Comparison of ENCODE assay signal across 10 cellular contexts in the genomic region with DNA sequence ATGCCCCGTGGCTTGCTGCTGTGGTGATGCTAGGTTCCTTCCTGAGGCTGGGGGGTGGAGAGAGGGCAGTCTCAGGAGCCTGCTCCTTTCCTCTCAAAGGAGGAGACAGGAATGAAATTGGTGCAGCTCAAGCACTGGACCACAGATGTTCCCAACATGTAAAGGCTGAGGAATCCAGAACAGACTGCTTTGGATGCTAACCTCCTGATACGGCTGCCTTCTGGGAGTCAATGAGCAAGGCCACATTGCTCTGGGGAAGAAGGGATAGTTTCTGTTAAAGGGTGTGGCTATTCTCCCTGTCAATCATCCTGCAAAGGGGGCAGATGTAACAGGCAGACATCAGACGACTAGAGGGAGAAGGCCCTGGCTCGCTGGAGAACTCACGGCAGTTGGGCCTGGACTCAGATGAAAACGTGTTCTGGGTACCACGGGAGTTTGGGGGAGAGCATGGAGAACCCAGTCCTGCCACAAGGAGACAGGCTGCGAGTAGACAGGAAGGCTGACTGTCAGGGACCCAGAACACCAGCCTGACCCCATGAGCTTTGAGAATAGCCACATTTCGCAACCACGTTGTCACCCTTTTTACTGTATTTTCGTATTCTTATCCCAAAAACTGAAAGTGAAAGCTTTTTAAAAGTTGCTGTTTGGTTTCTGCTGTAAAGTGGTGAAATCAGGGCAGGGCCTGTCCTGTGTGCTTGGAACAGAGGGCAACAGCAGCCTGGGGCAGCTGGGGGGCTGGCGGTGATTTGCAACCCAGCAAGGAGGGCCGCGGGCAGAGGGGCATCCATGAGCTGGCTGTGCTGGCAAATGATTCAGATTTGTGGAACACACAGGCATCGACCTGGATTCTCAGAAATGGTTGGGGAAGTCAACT.
DNase-seq lines count a peak whose midpoint lies in the region; ATAC-seq, FAIRE-seq and TF ChIP-seq lines count a peak whose summit lies in the region.
"Had no signal": no experiment of that assay in that cellular context is flagged by ENCODE, and none has a peak within 500 bp of the region (broad histone marks: within the 10 kb centered on the region; RNA-seq: fewer than 3 reads in every experiment).

No MANE protein-coding gene starts in this region.

- H3K9me3 ChIP-seq in astrocyte (ENCODE audit: insufficient read depth, low read depth, low read length): no peaks in the 10 kb centered on the region

- no peak for ATAC-seq in GM18502 (IDR thresholded peaks at IDR 0.05; ENCODE audit: poor library complexity, unreplicated experiment)

- H3K36me3 ChIP-seq in astrocyte (ENCODE audit: insufficient read depth, low read length) (peaks cover 67% of the 10 kb centered on the region), H7 (replicated peaks; ENCODE audit: control insufficient read depth, insufficient read depth, low read length) (no peaks in the 10 kb centered on the region)

- TF ChIP-seq RAD21 in Ishikawa (IDR thresholded peaks at IDR 0.05; ENCODE audit: low read depth): no peak

- no peaks in the 10 kb centered on the region for H4K20me1 ChIP-seq in astrocyte (ENCODE audit: insufficient read depth, low read length)

- H3K4me1 Mint-ChIP-seq in astrocyte (ENCODE audit: low read depth, unreplicated experiment): peaks cover 37% of the 10 kb centered on the region

- H3K4me2 ChIP-seq in astrocyte (ENCODE audit: low read length): no peak overlapping the region

- no peak overlapping the region for H3K4me3 ChIP-seq in astrocyte (ENCODE audit: insufficient read depth, low read depth, low read length)
- no peak overlapping the region for H3K4me3 ChIP-seq in H7 (ENCODE audit: insufficient read depth, low read depth, low read length)

- H3K36me3 Mint-ChIP-seq in astrocyte (ENCODE audit: low read depth, unreplicated experiment): peaks cover 32% of the 10 kb centered on the region

- peaks cover 32% of the 10 kb centered on the region for H3K4me1 ChIP-seq in astrocyte (ENCODE audit: insufficient read depth, low read length)

- H3K27ac Mint-ChIP-seq in astrocyte (ENCODE audit: unreplicated experiment): peak overlapping the region; percentile 85
- H3K27ac Mint-ChIP-seq: H9 had no signal

- H3K27me3 Mint-ChIP-seq in astrocyte (ENCODE audit: low read depth, unreplicated experiment): no peaks in the 10 kb centered on the region

- no peak overlapping the region for H3K4me3 Mint-ChIP-seq in astrocyte (ENCODE audit: unreplicated experiment)
- H3K4me3 Mint-ChIP-seq: H9 had no signal

- no peak overlapping the region for H3K9ac ChIP-seq in astrocyte (ENCODE audit: low read length)

- no peak for TF ChIP-seq CTCF in astrocyte (IDR thresholded peaks at IDR 0.05; ENCODE audit: insufficient read depth, low read depth, low read length)

- no peaks in the 10 kb centered on the region for H3K27me3 ChIP-seq in astrocyte (ENCODE audit: insufficient read depth, low read length)
- H3K27me3 ChIP-seq in H7 (ENCODE audit: control insufficient read depth, insufficient read depth, low read length): no peaks in the 10 kb centered on the region

- no peak for FAIRE-seq in astrocyte (lab: Jason Lieb, UNC)

- TF ChIP-seq EP300 in Ishikawa (IDR thresholded peaks at IDR 0.05; ENCODE audit: borderline replicate concordance): no peak

- no peak overlapping the region for H2AFZ ChIP-seq in astrocyte (ENCODE audit: low read depth, low read length)

- DNase-seq in AG08395 (ENCODE audit: low spot score) (peak; percentile 61), astrocyte (ENCODE audit: low read depth) (no peak), medulla oblongata (ENCODE audit: extremely low spot score) (peak; percentile 57), H7 (no peak), middle frontal gyrus (ENCODE audit: extremely low spot score, low spot score) (no peak), NCI-H446 treated with DMSO at 0.1 percent for 48 hours (lab: John Stamatoyannopoulos, UW) (no peak)
- DNase-seq: H9, NCI-H510A had no signal

- no peaks in the 10 kb centered on the region for H3K9me3 Mint-ChIP-seq in astrocyte (ENCODE audit: unreplicated experiment)
- H3K9me3 Mint-ChIP-seq: H9 had no signal

- peaks cover 12% of the 10 kb centered on the region for H3K79me2 ChIP-seq in astrocyte (ENCODE audit: insufficient read depth, low read length)

- H3K27ac ChIP-seq in astrocyte (ENCODE audit: low read depth, low read length): peak overlapping the region; percentile 19

TF ChIP-seq in Ishikawa, 13 proteins besides CTCF, POLR2A, EP300 and RAD21:
- TF ChIP-seq CEBPB (IDR thresholded peaks at IDR 0.05) (peak; percentile 63; the same call in 1 of the 2 replicates), TEAD4 (IDR thresholded peaks at IDR 0.05) (no peak), ZBTB7A (IDR thresholded peaks at IDR 0.05; ENCODE audit: low read depth) (no peak)

Comparison
In these comparisons a context has a peak if more than half of its experiments do, and no peak if none do; other contexts are left out.
1. DNase-seq: peak in AG08395 (single experiment) and medulla oblongata (single experiment); none in astrocyte (single experiment), H7 (single experiment), middle frontal gyrus (single experiment) and NCI-H446 treated with DMSO at 0.1 percent for 48 hours (single experiment).